In genomic region chr2:63698825-63699548, GRCh38 we compare ENCODE assay signal across 1 cellular context.
TF ChIP-seq lines count a peak whose summit lies in the region.

No MANE protein-coding gene starts in this region.

TF ChIP-seq in SK-N-SH treated with all-trans-retinoic acid at 6 μM for 48 hours, 23 proteins besides CTCF, POLR2A, EP300 and RAD21 (continued from another document):
- TF ChIP-seq, protein P1, sequence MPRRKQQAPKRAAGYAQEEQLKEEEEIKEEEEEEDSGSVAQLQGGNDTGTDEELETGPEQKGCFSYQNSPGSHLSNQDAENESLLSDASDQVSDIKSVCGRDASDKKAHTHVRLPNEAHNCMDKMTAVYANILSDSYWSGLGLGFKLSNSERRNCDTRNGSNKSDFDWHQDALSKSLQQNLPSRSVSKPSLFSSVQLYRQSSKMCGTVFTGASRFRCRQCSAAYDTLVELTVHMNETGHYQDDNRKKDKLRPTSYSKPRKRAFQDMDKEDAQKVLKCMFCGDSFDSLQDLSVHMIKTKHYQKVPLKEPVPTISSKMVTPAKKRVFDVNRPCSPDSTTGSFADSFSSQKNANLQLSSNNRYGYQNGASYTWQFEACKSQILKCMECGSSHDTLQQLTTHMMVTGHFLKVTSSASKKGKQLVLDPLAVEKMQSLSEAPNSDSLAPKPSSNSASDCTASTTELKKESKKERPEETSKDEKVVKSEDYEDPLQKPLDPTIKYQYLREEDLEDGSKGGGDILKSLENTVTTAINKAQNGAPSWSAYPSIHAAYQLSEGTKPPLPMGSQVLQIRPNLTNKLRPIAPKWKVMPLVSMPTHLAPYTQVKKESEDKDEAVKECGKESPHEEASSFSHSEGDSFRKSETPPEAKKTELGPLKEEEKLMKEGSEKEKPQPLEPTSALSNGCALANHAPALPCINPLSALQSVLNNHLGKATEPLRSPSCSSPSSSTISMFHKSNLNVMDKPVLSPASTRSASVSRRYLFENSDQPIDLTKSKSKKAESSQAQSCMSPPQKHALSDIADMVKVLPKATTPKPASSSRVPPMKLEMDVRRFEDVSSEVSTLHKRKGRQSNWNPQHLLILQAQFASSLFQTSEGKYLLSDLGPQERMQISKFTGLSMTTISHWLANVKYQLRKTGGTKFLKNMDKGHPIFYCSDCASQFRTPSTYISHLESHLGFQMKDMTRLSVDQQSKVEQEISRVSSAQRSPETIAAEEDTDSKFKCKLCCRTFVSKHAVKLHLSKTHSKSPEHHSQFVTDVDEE (CRISPR knock-in tag; IDR thresholded peaks at IDR 0.05): no peak
- TF ChIP-seq ARNTL (CRISPR knock-in tag; IDR thresholded peaks at IDR 0.05; ENCODE audit: borderline replicate concordance, low read depth): no peak
- no peak for TF ChIP-seq ZFP3 (CRISPR knock-in tag; IDR thresholded peaks at IDR 0.05)
- no peak for TF ChIP-seq ZNF70 (CRISPR knock-in tag; IDR thresholded peaks at IDR 0.05)
